In the genomic region with DNA sequence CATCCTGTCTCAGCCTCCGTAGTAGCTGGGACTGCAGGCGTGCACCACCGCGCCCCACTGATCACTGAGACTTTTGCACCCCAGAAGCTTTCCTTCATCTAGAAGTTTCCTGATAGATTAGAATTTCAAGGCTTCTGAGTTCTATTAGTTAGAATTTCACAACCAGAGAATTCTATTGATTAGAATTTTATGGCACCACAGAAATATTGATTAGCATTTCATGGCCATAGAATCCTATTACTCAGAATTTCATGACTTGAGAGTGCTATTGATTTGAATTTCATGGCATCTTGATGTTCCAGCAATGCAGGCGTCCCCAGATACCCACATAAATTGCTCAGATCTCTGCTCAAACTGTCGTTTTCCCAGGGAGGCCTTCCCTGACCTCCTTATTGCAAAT, we compare ENCODE assay signal across 26 cellular contexts.
"Had no signal": no experiment of that assay in that cellular context is flagged by ENCODE, and none has a peak within 500 bp of the region (broad histone marks: within the 10 kb centered on the region; RNA-seq: fewer than 3 reads in every experiment).

No MANE protein-coding gene starts in this region.

- FAIRE-seq: colon, frontal cortex, keratinocyte had no signal

- H3K79me2 ChIP-seq: parathyroid adenoma had no signal

- H2AFZ ChIP-seq: parathyroid adenoma had no signal

- H3K36me3 ChIP-seq: neutrophil, prostate gland, stomach, tibial artery had no signal

- ATAC-seq: left lobe of liver; mucosa of descending colon; natural killer cell treated with Interleukin-12 subunit alpha and Interleukin-12 subunit beta and Interleukin-15 and Interleukin-18, amount 100 ng/mL, for 72 hours; right cardiac atrium; stimulated activated effector memory CD8-positive, alpha-beta T cell treated with anti-CD3 and anti-CD28 coated beads, Interleukin-12 subunit alpha, Interleukin-12 subunit beta, amount 100 ng/mL, for 72 hours had no signal

- H3K4me1 Mint-ChIP-seq: mesothelial cell of epicardium; stimulated activated effector memory CD8-positive, alpha-beta T cell treated with anti-CD3 and anti-CD28 coated beads, Interleukin-12 subunit alpha, Interleukin-12 subunit beta, amount 100 ng/mL, for 72 hours had no signal

- H3K4me1 ChIP-seq: parathyroid adenoma, prostate gland, testis, tibial artery had no signal

- H3K9ac ChIP-seq: parathyroid adenoma had no signal

- H3K4me3 ChIP-seq: dorsolateral prefrontal cortex, mucosa of descending colon, prostate gland, skin epidermis, stomach, testis, tibial artery had no signal

- H3K36me3 Mint-ChIP-seq: mesothelial cell of epicardium; naive B cell; natural killer cell treated with Interleukin-12 subunit alpha and Interleukin-12 subunit beta and Interleukin-15 and Interleukin-18, amount 100 ng/mL, for 72 hours; stimulated activated effector memory CD8-positive, alpha-beta T cell treated with anti-CD3 and anti-CD28 coated beads, Interleukin-12 subunit alpha, Interleukin-12 subunit beta, amount 100 ng/mL, for 72 hours; type B pancreatic cell had no signal

- H3K9me3 Mint-ChIP-seq: mesothelial cell of epicardium; naive B cell; natural killer cell treated with Interleukin-12 subunit alpha and Interleukin-12 subunit beta and Interleukin-15 and Interleukin-18, amount 100 ng/mL, for 72 hours; neural crest cell; stimulated activated effector memory CD8-positive, alpha-beta T cell treated with anti-CD3 and anti-CD28 coated beads, Interleukin-12 subunit alpha, Interleukin-12 subunit beta, amount 100 ng/mL, for 72 hours; type B pancreatic cell had no signal

- H3K4me3 Mint-ChIP-seq: mesothelial cell of epicardium; naive B cell; natural killer cell treated with Interleukin-12 subunit alpha and Interleukin-12 subunit beta and Interleukin-15 and Interleukin-18, amount 100 ng/mL, for 72 hours; neural crest cell; stimulated activated effector memory CD8-positive, alpha-beta T cell treated with anti-CD3 and anti-CD28 coated beads, Interleukin-12 subunit alpha, Interleukin-12 subunit beta, amount 100 ng/mL, for 72 hours; type B pancreatic cell had no signal

- H3K27ac Mint-ChIP-seq: mesothelial cell of epicardium; natural killer cell treated with Interleukin-12 subunit alpha and Interleukin-12 subunit beta and Interleukin-15 and Interleukin-18, amount 100 ng/mL, for 72 hours; stimulated activated effector memory CD8-positive, alpha-beta T cell treated with anti-CD3 and anti-CD28 coated beads, Interleukin-12 subunit alpha, Interleukin-12 subunit beta, amount 100 ng/mL, for 72 hours; type B pancreatic cell had no signal

- H3K9me3 ChIP-seq: mucosa of descending colon, neutrophil, prostate gland, stomach, testis, tibial artery had no signal

- H3K27me3 ChIP-seq: dorsolateral prefrontal cortex, neutrophil, testis had no signal

- DNase-seq: dorsolateral prefrontal cortex; effector CD4-positive, alpha-beta T cell; head of caudate nucleus; mesenchymal stem cell; mucosa of descending colon; naive B cell; right cardiac atrium; stimulated activated CD4-positive, alpha-beta T cell treated with anti-CD3 and anti-CD28 coated beads, Interleukin-15, amount 100 ng/mL, for 24 hours; stimulated activated CD4-positive, alpha-beta T cell treated with anti-CD3 and anti-CD28 coated beads, Interleukin-4, amount 100 ng/mL, for 1 hour; stimulated activated naive CD4-positive, alpha-beta T cell treated with Interleukin-2 at 50 U/mL for 16 hours; stomach; testis; tibial artery had no signal

- H3K27me3 Mint-ChIP-seq: naive B cell; natural killer cell treated with Interleukin-12 subunit alpha and Interleukin-12 subunit beta and Interleukin-15 and Interleukin-18, amount 100 ng/mL, for 72 hours; type B pancreatic cell had no signal

- H3K27ac ChIP-seq: dorsolateral prefrontal cortex, neutrophil, parathyroid adenoma, prostate gland, skin epidermis, stomach, testis, tibial artery had no signal
